8 cellular contexts compared by ENCODE assay signal in genomic region chr7:117119192-117119924, GRCh38.
A peak's percentile ranks its signal among the peaks of the same experiment; 100 is the strongest.
DNase-seq lines count a peak whose midpoint lies in the region; ATAC-seq and TF ChIP-seq lines count a peak whose summit lies in the region.

No MANE protein-coding gene starts in this region.

- no peaks in the 10 kb centered on the region for H3K36me3 ChIP-seq in SJCRH30
- no peaks in the 10 kb centered on the region for H3K36me3 ChIP-seq in uterus

- no peak for ATAC-seq in GM21528 (IDR thresholded peaks at IDR 0.05; ENCODE audit: low FRiP score, unreplicated experiment)

- intact Hi-C loops in head of caudate nucleus (cut with DNase I): loop anchor here (5.0 kb wide), 1 partner anchor 132 kb away; no protein-coding TSS in a partner anchor
- intact Hi-C loops in posterior cingulate gyrus (cut with DNase I): loop anchor here (1.0 to 2.0 kb wide), 2 partner anchors 131 to 189 kb away; no protein-coding TSS in a partner anchor
- intact Hi-C loops in uterus (cut with DNase I; ENCODE audit: low total_unique reads): loop anchor here (10.0 kb wide), 1 partner anchor 135 kb away; no protein-coding TSS in a partner anchor

- H3K9me3 ChIP-seq in SJCRH30 (replicated peaks): no peaks in the 10 kb centered on the region
- no peaks in the 10 kb centered on the region for H3K9me3 ChIP-seq in uterus

- TF ChIP-seq CTCF in GM12864 (IDR thresholded peaks at IDR 0.05; ENCODE audit: low read depth, low read length, missing control alignments) (peak; percentile 73), uterus (IDR thresholded peaks at IDR 0.05) (peak; percentile 78 to 80 (median 79))

- no peak for TF ChIP-seq POLR2A in uterus (IDR thresholded peaks at IDR 0.05)

- H3K4me3 ChIP-seq in GM12864 (ENCODE audit: low read depth, low read length) (no peak overlapping the region), SJCRH30 (no peak overlapping the region), uterus (no peak overlapping the region)

- peak; percentile 46 for DNase-seq in GM12864 (ENCODE audit: low read depth)
- peak; percentile 72 to 81 for DNase-seq in Kasumi-1 (lab: John Stamatoyannopoulos, UW)
- peak; percentile 80 to 94 for DNase-seq in SJCRH30
- DNase-seq in activated naive CD4-positive, alpha-beta T cell treated with Interleukin-2 at 50 U/mL for 16 hours: peak; percentile 76
- DNase-seq in head of caudate nucleus: peak; percentile 59 to 94 (median 85)
- DNase-seq in posterior cingulate gyrus: peak in 9 of 10 donors; percentile 26 to 94 (median 76)
- peak; percentile 73 to 81 for DNase-seq in uterus

- H3K27ac ChIP-seq in SJCRH30 (no peak overlapping the region), uterus (no peak overlapping the region)

- H3K4me1 ChIP-seq in SJCRH30: peaks cover 16% of the 10 kb centered on the region
- no peaks in the 10 kb centered on the region for H3K4me1 ChIP-seq in uterus

- H3K27me3 ChIP-seq in SJCRH30 (no peaks in the 10 kb centered on the region), uterus (no peaks in the 10 kb centered on the region)
